Comparison of ENCODE assay signal across 37 cellular contexts in genomic region chr10:122524811-122525210, GRCh38. TPM values are rescaled to one million over a fixed set of nuclear protein-coding genes. Genes with fewer than 3 reads are reported as not detected.
"Had no signal": no experiment of that assay in that cellular context is flagged by ENCODE, and none has a peak within 500 bp of the region (broad histone marks: within the 10 kb centered on the region; RNA-seq: fewer than 3 reads in every experiment).

No MANE protein-coding gene starts in this region.

- H3K27ac Mint-ChIP-seq: activated B cell treated with CpG ODN at 0.5 μM for 24 hours; activated CD4-positive, alpha-beta memory T cell treated with anti-CD3 and anti-CD28 coated beads for 36 hours; activated CD4-positive, alpha-beta T cell treated with anti-CD3 and anti-CD28 coated beads, Interleukin-2, amount 10 ng/mL, durations not matched to agents 24 days and 14 days; activated CD8-positive, alpha-beta T cell treated with anti-CD3 and anti-CD28 coated beads for 36 hours; activated naive CD4-positive, alpha-beta T cell treated with anti-CD3 and anti-CD28 coated beads for 36 hours; activated naive CD8-positive, alpha-beta T cell; activated T-cell treated with anti-CD3 and anti-CD28 coated beads, Interleukin-2, amount 50 U/mL, for 72 hours; activated T-helper 1 cell treated with anti-CD3 and anti-CD28 coated beads, Interleukin-12 subunit alpha, Interleukin-12 subunit beta, Interleukin-2, Interleukin-4 antibody, amounts not matched to agents 30 ng/mL and 10 ng/mL and 1 ng/mL, durations not matched to agents 14 hours and 24 hours and 36 hours; activated T-helper 17 cell treated with anti-CD3 and anti-CD28 coated beads, Interleukin-2, amount 50 U/mL, for 72 hours; brain; T-helper 1 cell treated with Interleukin-12 subunit alpha and Interleukin-12 subunit beta and Interleukin-4 antibody, amounts not matched to agents 30 μg/mL and 1 μg/mL, for 36 hours; T-helper 2 cell treated with Interferon-gamma antibody and Interleukin-4, amounts not matched to agents 5 μg/mL and 100 μg/mL, for 36 hours had no signal

- ATAC-seq: activated CD8-positive, alpha-beta T cell treated with anti-CD3 and anti-CD28 coated beads for 36 hours; activated T-cell treated with anti-CD3 and anti-CD28 coated beads, Interleukin-2, amount 50 U/mL, for 4 hours; activated T-cell treated with anti-CD3 and anti-CD28 coated beads, Interleukin-2, amount 50 U/mL, for 72 hours; activated T-helper 17 cell treated with anti-CD3 and anti-CD28 coated beads, Interleukin-2, amount 50 U/mL, for 72 hours had no signal

- H3K4me1 ChIP-seq: ascending aorta had no signal

- H3K27me3 Mint-ChIP-seq: activated CD4-positive, alpha-beta memory T cell treated with anti-CD3 and anti-CD28 coated beads for 36 hours; activated CD8-positive, alpha-beta T cell treated with anti-CD3 and anti-CD28 coated beads for 36 hours; activated naive CD8-positive, alpha-beta T cell; activated T-helper 17 cell treated with anti-CD3 and anti-CD28 coated beads, Interleukin-2, amount 50 U/mL, for 72 hours had no signal

- H3K36me3 Mint-ChIP-seq: activated CD4-positive, alpha-beta memory T cell treated with anti-CD3 and anti-CD28 coated beads for 36 hours; activated naive CD8-positive, alpha-beta T cell; brain had no signal

- DNase-seq: activated B cell treated with CpG ODN at 0.5 μM for 24 hours; activated CD4-positive, alpha-beta memory T cell treated with anti-CD3 and anti-CD28 coated beads for 36 hours; activated CD4-positive, alpha-beta T cell treated with anti-CD3 and anti-CD28 coated beads for 4 hours; activated CD4-positive, alpha-beta T cell treated with anti-CD3 and anti-CD28 coated beads, Interleukin-2, amount 10 ng/mL, durations not matched to agents 24 days and 14 days; activated CD4-positive, alpha-beta T cell treated with anti-CD3 and anti-CD28 coated beads, Interleukin-2, amount 50 U/mL, for 1 hour; activated CD4-positive, alpha-beta T cell treated with anti-CD3 and anti-CD28 coated beads, Interleukin-2, amount 50 U/mL, for 4 hours; activated CD4-positive, CD25-positive, alpha-beta regulatory T cell treated with anti-CD3 and anti-CD28 coated beads, Interleukin-2, amount 50 U/mL, for 72 hours; activated CD8-positive, alpha-beta memory T cell treated with anti-CD3 and anti-CD28 coated beads, Interleukin-2, amount 50 U/mL, for 4 hours; activated CD8-positive, alpha-beta T cell treated with anti-CD3 and anti-CD28 coated beads for 36 hours; activated effector memory CD4-positive, alpha-beta T cell treated with anti-CD3 and anti-CD28 coated beads, Interleukin-2, amount 50 U/mL, for 16 hours; activated gamma-delta T cell treated with Interleukin-2 at 50 U/mL for 16 hours; activated naive CD4-positive, alpha-beta T cell; activated naive CD4-positive, alpha-beta T cell treated with anti-CD3 and anti-CD28 coated beads for 36 hours; activated naive CD4-positive, alpha-beta T cell treated with anti-CD3 and anti-CD28 coated beads, Interleukin-2, amount 50 U/mL, for 16 hours; activated T-cell treated with anti-CD3 and anti-CD28 coated beads for 4 hours; activated T-cell treated with anti-CD3 and anti-CD28 coated beads, Interleukin-2, amount 50 U/mL, for 1 hour; activated T-cell treated with anti-CD3 and anti-CD28 coated beads, Interleukin-2, amount 50 U/mL, for 4 hours; activated T-cell treated with anti-CD3 and anti-CD28 coated beads, Interleukin-2, amount 50 U/mL, for 72 hours; amygdala; anterior cingulate cortex; caudate nucleus; cerebellar nuclear complex; T-helper 1 cell; T-helper 2 cell; T-helper 9 cell had no signal

- H3K27ac ChIP-seq: ascending aorta, cardiac muscle cell, VCaP had no signal

- H3K27me3 ChIP-seq: ascending aorta, cardiac muscle cell had no signal

- H3K4me3 Mint-ChIP-seq: activated B cell treated with CpG ODN at 0.5 μM for 24 hours; activated CD4-positive, alpha-beta memory T cell treated with anti-CD3 and anti-CD28 coated beads for 36 hours; activated CD4-positive, alpha-beta T cell treated with anti-CD3 and anti-CD28 coated beads, Interleukin-2, amount 10 ng/mL, durations not matched to agents 24 days and 14 days; activated CD8-positive, alpha-beta T cell treated with anti-CD3 and anti-CD28 coated beads for 36 hours; activated naive CD4-positive, alpha-beta T cell treated with anti-CD3 and anti-CD28 coated beads for 36 hours; activated naive CD8-positive, alpha-beta T cell; activated T-cell treated with anti-CD3 and anti-CD28 coated beads, Interleukin-2, amount 50 U/mL, for 4 hours; activated T-cell treated with anti-CD3 and anti-CD28 coated beads, Interleukin-2, amount 50 U/mL, for 72 hours; activated T-helper 1 cell treated with anti-CD3 and anti-CD28 coated beads, Interleukin-12 subunit alpha, Interleukin-12 subunit beta, Interleukin-2, Interleukin-4 antibody, amounts not matched to agents 30 ng/mL and 10 ng/mL and 1 ng/mL, durations not matched to agents 14 hours and 24 hours and 36 hours; activated T-helper 17 cell treated with anti-CD3 and anti-CD28 coated beads, Interleukin-2, amount 50 U/mL, for 72 hours; brain; central memory CD8-positive, alpha-beta T cell; T-helper 1 cell treated with Interleukin-12 subunit alpha and Interleukin-12 subunit beta and Interleukin-4 antibody, amounts not matched to agents 30 μg/mL and 1 μg/mL, for 36 hours; T-helper 2 cell treated with Interferon-gamma antibody and Interleukin-4, amounts not matched to agents 5 μg/mL and 100 μg/mL, for 36 hours had no signal

- H3K9me3 ChIP-seq: ascending aorta had no signal

- H3K9me3 Mint-ChIP-seq: activated B cell treated with CpG ODN at 0.5 μM for 24 hours; activated CD4-positive, alpha-beta memory T cell treated with anti-CD3 and anti-CD28 coated beads for 36 hours; activated CD4-positive, alpha-beta T cell treated with anti-CD3 and anti-CD28 coated beads, Interleukin-2, amount 10 ng/mL, durations not matched to agents 24 days and 14 days; activated CD8-positive, alpha-beta T cell treated with anti-CD3 and anti-CD28 coated beads for 36 hours; activated naive CD4-positive, alpha-beta T cell treated with anti-CD3 and anti-CD28 coated beads for 36 hours; activated T-cell treated with anti-CD3 and anti-CD28 coated beads, Interleukin-2, amount 50 U/mL, for 4 hours; activated T-cell treated with anti-CD3 and anti-CD28 coated beads, Interleukin-2, amount 50 U/mL, for 72 hours; activated T-helper 1 cell treated with anti-CD3 and anti-CD28 coated beads, Interleukin-12 subunit alpha, Interleukin-12 subunit beta, Interleukin-2, Interleukin-4 antibody, amounts not matched to agents 30 ng/mL and 10 ng/mL and 1 ng/mL, durations not matched to agents 14 hours and 24 hours and 36 hours; activated T-helper 17 cell treated with anti-CD3 and anti-CD28 coated beads, Interleukin-2, amount 50 U/mL, for 72 hours; brain; central memory CD8-positive, alpha-beta T cell; T-helper 1 cell treated with Interleukin-12 subunit alpha and Interleukin-12 subunit beta and Interleukin-4 antibody, amounts not matched to agents 30 μg/mL and 1 μg/mL, for 36 hours; T-helper 2 cell treated with Interferon-gamma antibody and Interleukin-4, amounts not matched to agents 5 μg/mL and 100 μg/mL, for 36 hours had no signal

- H3K36me3 ChIP-seq: ascending aorta, cardiac muscle cell had no signal

- H3K4me3 ChIP-seq: ascending aorta, cardiac muscle cell had no signal

- H3K4me1 Mint-ChIP-seq: activated B cell treated with CpG ODN at 0.5 μM for 24 hours; activated CD4-positive, alpha-beta T cell treated with anti-CD3 and anti-CD28 coated beads, Interleukin-2, amount 10 ng/mL, durations not matched to agents 24 days and 14 days; activated T-helper 17 cell treated with anti-CD3 and anti-CD28 coated beads, Interleukin-2, amount 50 U/mL, for 72 hours; central memory CD8-positive, alpha-beta T cell had no signal

RNA-seq across cellular contexts. Expression of gene DMBT1, which starts 35.7 kb away (rescaled TPM):
- total RNA-seq: activated B cell treated with CpG ODN at 0.5 μM for 24 hours; activated CD4-positive, alpha-beta memory T cell treated with anti-CD3 and anti-CD28 coated beads for 36 hours; activated CD4-positive, alpha-beta T cell treated with anti-CD3 and anti-CD28 coated beads, Interleukin-2, amount 10 ng/mL, durations not matched to agents 24 days and 14 days; activated CD8-positive, alpha-beta memory T cell treated with anti-CD3 and anti-CD28 coated beads for 36 hours; activated CD8-positive, alpha-beta T cell treated with anti-CD3 and anti-CD28 coated beads for 36 hours; activated naive CD4-positive, alpha-beta T cell treated with anti-CD3 and anti-CD28 coated beads for 36 hours; activated T-cell treated with anti-CD3 and anti-CD28 coated beads, Interleukin-2, amount 50 U/mL, for 72 hours; activated T-helper 1 cell treated with anti-CD3 and anti-CD28 coated beads, Interleukin-12 subunit alpha, Interleukin-12 subunit beta, Interleukin-2, Interleukin-4 antibody, amounts not matched to agents 30 ng/mL and 10 ng/mL and 1 ng/mL, durations not matched to agents 14 hours and 24 hours and 36 hours; activated T-helper 17 cell treated with anti-CD3 and anti-CD28 coated beads, Interleukin-2, amount 50 U/mL, for 72 hours; ascending aorta; bronchial epithelial cell; cardiac muscle cell had no signal
- polyA plus RNA-seq: cardiac muscle cell had no signal
